Comparison of ENCODE assay signal across 2 cellular contexts in the genomic region with DNA sequence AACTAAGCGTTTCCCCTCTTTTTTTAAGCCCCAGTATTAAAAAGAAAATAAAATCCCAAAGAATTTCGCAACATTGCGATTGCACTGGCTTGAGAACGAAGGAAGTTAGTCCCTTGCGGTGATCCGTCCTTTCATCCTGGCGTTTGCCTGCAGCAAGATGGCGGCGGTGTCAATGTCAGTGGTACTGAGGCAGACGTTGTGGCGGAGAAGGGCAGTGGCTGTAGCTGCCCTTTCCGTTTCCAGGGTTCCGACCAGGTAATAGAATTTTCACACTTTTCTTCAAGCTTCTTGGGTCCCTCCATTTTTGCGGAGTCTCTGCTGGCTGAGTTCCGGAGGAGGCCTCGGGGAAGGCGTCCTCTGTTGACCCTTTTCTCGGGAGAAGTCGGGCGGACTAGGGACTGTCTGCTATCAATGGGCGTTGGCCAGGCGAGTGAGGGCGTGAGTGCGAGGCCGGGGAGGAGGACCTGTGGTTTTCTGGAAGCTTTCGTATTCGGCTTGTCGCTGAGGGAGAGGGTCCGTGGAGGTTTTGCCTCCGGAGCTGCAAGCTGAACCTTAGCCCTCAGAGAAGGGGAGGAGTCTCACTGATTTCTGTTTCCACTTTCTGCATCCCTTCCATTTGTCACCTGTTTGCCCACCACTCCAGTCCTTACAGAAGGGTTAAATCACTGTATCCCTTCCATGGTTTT.
TF ChIP-seq lines count a peak whose summit lies in the region.

A gene (plus strand): TSS at position 134 of the 686 bp plus-strand sequence. CDS start 24 bp downstream, at position 158.

TF ChIP-seq in A549, 52 proteins besides CTCF, POLR2A, EP300 and RAD21 (continued from another document):
- peak; percentile 99 to 100 for TF ChIP-seq CEBPB (IDR thresholded peaks at IDR 0.05)
- no peak for TF ChIP-seq KDM1A (IDR thresholded peaks at IDR 0.05; ENCODE audit: low read depth)
- TF ChIP-seq, protein P1, sequence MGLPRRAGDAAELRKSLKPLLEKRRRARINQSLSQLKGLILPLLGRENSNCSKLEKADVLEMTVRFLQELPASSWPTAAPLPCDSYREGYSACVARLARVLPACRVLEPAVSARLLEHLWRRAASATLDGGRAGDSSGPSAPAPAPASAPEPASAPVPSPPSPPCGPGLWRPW (IDR thresholded peaks at IDR 0.05), result peak; percentile 70; the same call in 1 of the 2 replicates
- TF ChIP-seq, protein P2, sequence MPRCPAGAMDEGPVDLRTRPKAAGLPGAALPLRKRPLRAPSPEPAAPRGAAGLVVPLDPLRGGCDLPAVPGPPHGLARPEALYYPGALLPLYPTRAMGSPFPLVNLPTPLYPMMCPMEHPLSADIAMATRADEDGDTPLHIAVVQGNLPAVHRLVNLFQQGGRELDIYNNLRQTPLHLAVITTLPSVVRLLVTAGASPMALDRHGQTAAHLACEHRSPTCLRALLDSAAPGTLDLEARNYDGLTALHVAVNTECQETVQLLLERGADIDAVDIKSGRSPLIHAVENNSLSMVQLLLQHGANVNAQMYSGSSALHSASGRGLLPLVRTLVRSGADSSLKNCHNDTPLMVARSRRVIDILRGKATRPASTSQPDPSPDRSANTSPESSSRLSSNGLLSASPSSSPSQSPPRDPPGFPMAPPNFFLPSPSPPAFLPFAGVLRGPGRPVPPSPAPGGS (IDR thresholded peaks at IDR 0.05), result peak; percentile 65; the same call in 1 of the 3 replicates
- peak; percentile 67 for TF ChIP-seq PHF8 (IDR thresholded peaks at IDR 0.05; ENCODE audit: borderline replicate concordance, low read depth)
- TF ChIP-seq JUN (IDR thresholded peaks at IDR 0.05), result peak; percentile 51 to 82; a peak in 3 of 5 replicates
- no peak for TF ChIP-seq HOXB13 (CRISPR knock-in tag; IDR thresholded peaks at IDR 0.05; ENCODE audit: low read depth)
- peak; percentile 4; the same call in 1 of the 3 replicates for TF ChIP-seq SMC3 (IDR thresholded peaks at IDR 0.05)
- TF ChIP-seq, protein P3, sequence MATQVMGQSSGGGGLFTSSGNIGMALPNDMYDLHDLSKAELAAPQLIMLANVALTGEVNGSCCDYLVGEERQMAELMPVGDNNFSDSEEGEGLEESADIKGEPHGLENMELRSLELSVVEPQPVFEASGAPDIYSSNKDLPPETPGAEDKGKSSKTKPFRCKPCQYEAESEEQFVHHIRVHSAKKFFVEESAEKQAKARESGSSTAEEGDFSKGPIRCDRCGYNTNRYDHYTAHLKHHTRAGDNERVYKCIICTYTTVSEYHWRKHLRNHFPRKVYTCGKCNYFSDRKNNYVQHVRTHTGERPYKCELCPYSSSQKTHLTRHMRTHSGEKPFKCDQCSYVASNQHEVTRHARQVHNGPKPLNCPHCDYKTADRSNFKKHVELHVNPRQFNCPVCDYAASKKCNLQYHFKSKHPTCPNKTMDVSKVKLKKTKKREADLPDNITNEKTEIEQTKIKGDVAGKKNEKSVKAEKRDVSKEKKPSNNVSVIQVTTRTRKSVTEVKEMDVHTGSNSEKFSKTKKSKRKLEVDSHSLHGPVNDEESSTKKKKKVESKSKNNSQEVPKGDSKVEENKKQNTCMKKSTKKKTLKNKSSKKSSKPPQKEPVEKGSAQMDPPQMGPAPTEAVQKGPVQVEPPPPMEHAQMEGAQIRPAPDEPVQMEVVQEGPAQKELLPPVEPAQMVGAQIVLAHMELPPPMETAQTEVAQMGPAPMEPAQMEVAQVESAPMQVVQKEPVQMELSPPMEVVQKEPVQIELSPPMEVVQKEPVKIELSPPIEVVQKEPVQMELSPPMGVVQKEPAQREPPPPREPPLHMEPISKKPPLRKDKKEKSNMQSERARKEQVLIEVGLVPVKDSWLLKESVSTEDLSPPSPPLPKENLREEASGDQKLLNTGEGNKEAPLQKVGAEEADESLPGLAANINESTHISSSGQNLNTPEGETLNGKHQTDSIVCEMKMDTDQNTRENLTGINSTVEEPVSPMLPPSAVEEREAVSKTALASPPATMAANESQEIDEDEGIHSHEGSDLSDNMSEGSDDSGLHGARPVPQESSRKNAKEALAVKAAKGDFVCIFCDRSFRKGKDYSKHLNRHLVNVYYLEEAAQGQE (IDR thresholded peaks at IDR 0.05), result peak; percentile 21; the same call in 1 of the 2 replicates
TF ChIP-seq in A549: peak in this region for 10.

TF ChIP-seq in WTC11, 78 proteins besides CTCF, POLR2A, EP300 and RAD21 (continued from another document and continues in another):
- TF ChIP-seq, protein P4, sequence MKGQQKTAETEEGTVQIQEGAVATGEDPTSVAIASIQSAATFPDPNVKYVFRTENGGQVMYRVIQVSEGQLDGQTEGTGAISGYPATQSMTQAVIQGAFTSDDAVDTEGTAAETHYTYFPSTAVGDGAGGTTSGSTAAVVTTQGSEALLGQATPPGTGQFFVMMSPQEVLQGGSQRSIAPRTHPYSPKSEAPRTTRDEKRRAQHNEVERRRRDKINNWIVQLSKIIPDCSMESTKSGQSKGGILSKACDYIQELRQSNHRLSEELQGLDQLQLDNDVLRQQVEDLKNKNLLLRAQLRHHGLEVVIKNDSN (CRISPR knock-in tag; IDR thresholded peaks at IDR 0.05), result 0 out of 2 replicates have a peak, but pooled peaks have one; percentile 25
- TF ChIP-seq, protein P5, sequence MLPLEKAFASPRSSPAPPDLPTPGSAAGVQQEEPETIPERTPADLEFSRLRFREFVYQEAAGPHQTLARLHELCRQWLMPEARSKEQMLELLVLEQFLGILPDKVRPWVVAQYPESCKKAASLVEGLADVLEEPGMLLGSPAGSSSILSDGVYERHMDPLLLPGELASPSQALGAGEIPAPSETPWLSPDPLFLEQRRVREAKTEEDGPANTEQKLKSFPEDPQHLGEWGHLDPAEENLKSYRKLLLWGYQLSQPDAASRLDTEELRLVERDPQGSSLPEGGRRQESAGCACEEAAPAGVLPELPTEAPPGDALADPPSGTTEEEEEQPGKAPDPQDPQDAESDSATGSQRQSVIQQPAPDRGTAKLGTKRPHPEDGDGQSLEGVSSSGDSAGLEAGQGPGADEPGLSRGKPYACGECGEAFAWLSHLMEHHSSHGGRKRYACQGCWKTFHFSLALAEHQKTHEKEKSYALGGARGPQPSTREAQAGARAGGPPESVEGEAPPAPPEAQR (CRISPR knock-in tag; IDR thresholded peaks at IDR 0.05), result no peak
- TF ChIP-seq, protein P6, sequence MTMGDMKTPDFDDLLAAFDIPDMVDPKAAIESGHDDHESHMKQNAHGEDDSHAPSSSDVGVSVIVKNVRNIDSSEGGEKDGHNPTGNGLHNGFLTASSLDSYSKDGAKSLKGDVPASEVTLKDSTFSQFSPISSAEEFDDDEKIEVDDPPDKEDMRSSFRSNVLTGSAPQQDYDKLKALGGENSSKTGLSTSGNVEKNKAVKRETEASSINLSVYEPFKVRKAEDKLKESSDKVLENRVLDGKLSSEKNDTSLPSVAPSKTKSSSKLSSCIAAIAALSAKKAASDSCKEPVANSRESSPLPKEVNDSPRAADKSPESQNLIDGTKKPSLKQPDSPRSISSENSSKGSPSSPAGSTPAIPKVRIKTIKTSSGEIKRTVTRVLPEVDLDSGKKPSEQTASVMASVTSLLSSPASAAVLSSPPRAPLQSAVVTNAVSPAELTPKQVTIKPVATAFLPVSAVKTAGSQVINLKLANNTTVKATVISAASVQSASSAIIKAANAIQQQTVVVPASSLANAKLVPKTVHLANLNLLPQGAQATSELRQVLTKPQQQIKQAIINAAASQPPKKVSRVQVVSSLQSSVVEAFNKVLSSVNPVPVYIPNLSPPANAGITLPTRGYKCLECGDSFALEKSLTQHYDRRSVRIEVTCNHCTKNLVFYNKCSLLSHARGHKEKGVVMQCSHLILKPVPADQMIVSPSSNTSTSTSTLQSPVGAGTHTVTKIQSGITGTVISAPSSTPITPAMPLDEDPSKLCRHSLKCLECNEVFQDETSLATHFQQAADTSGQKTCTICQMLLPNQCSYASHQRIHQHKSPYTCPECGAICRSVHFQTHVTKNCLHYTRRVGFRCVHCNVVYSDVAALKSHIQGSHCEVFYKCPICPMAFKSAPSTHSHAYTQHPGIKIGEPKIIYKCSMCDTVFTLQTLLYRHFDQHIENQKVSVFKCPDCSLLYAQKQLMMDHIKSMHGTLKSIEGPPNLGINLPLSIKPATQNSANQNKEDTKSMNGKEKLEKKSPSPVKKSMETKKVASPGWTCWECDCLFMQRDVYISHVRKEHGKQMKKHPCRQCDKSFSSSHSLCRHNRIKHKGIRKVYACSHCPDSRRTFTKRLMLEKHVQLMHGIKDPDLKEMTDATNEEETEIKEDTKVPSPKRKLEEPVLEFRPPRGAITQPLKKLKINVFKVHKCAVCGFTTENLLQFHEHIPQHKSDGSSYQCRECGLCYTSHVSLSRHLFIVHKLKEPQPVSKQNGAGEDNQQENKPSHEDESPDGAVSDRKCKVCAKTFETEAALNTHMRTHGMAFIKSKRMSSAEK (CRISPR knock-in tag; IDR thresholded peaks at IDR 0.05; ENCODE audit: borderline replicate concordance), result no peak
- TF ChIP-seq, protein P7, sequence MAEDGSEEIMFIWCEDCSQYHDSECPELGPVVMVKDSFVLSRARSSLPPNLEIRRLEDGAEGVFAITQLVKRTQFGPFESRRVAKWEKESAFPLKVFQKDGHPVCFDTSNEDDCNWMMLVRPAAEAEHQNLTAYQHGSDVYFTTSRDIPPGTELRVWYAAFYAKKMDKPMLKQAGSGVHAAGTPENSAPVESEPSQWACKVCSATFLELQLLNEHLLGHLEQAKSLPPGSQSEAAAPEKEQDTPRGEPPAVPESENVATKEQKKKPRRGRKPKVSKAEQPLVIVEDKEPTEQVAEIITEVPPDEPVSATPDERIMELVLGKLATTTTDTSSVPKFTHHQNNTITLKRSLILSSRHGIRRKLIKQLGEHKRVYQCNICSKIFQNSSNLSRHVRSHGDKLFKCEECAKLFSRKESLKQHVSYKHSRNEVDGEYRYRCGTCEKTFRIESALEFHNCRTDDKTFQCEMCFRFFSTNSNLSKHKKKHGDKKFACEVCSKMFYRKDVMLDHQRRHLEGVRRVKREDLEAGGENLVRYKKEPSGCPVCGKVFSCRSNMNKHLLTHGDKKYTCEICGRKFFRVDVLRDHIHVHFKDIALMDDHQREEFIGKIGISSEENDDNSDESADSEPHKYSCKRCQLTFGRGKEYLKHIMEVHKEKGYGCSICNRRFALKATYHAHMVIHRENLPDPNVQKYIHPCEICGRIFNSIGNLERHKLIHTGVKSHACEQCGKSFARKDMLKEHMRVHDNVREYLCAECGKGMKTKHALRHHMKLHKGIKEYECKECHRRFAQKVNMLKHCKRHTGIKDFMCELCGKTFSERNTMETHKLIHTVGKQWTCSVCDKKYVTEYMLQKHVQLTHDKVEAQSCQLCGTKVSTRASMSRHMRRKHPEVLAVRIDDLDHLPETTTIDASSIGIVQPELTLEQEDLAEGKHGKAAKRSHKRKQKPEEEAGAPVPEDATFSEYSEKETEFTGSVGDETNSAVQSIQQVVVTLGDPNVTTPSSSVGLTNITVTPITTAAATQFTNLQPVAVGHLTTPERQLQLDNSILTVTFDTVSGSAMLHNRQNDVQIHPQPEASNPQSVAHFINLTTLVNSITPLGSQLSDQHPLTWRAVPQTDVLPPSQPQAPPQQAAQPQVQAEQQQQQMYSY (CRISPR knock-in tag; IDR thresholded peaks at IDR 0.05), result no peak
- TF ChIP-seq NR3C1 (CRISPR knock-in tag; conservative IDR thresholded peaks at IDR 0.05; ENCODE audit: low read depth) (no peak), NR1H2 (CRISPR knock-in tag; IDR thresholded peaks at IDR 0.05) (no peak), SOX15 (CRISPR knock-in tag; IDR thresholded peaks at IDR 0.05) (no peak), RELA (CRISPR knock-in tag; IDR thresholded peaks at IDR 0.05; ENCODE audit: borderline replicate concordance) (no peak), GTF2I (CRISPR knock-in tag; conservative IDR thresholded peaks at IDR 0.05) (no peak), JAZF1 (CRISPR knock-in tag; IDR thresholded peaks at IDR 0.05) (no peak)
- TF ChIP-seq, protein P8, sequence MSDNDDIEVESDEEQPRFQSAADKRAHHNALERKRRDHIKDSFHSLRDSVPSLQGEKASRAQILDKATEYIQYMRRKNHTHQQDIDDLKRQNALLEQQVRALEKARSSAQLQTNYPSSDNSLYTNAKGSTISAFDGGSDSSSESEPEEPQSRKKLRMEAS (CRISPR knock-in tag; IDR thresholded peaks at IDR 0.05), result 0 out of 2 replicates have a peak, but pooled peaks have one; percentile 37
- TF ChIP-seq, protein P9, sequence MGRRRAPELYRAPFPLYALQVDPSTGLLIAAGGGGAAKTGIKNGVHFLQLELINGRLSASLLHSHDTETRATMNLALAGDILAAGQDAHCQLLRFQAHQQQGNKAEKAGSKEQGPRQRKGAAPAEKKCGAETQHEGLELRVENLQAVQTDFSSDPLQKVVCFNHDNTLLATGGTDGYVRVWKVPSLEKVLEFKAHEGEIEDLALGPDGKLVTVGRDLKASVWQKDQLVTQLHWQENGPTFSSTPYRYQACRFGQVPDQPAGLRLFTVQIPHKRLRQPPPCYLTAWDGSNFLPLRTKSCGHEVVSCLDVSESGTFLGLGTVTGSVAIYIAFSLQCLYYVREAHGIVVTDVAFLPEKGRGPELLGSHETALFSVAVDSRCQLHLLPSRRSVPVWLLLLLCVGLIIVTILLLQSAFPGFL (CRISPR knock-in tag; IDR thresholded peaks at IDR 0.05; ENCODE audit: borderline replicate concordance), result no peak
- TF ChIP-seq, protein P10, sequence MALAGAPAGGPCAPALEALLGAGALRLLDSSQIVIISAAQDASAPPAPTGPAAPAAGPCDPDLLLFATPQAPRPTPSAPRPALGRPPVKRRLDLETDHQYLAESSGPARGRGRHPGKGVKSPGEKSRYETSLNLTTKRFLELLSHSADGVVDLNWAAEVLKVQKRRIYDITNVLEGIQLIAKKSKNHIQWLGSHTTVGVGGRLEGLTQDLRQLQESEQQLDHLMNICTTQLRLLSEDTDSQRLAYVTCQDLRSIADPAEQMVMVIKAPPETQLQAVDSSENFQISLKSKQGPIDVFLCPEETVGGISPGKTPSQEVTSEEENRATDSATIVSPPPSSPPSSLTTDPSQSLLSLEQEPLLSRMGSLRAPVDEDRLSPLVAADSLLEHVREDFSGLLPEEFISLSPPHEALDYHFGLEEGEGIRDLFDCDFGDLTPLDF (CRISPR knock-in tag; IDR thresholded peaks at IDR 0.05), result no peak
- TF ChIP-seq, protein P11, sequence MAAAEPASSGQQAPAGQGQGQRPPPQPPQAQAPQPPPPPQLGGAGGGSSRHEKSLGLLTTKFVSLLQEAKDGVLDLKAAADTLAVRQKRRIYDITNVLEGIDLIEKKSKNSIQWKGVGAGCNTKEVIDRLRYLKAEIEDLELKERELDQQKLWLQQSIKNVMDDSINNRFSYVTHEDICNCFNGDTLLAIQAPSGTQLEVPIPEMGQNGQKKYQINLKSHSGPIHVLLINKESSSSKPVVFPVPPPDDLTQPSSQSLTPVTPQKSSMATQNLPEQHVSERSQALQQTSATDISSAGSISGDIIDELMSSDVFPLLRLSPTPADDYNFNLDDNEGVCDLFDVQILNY (CRISPR knock-in tag; IDR thresholded peaks at IDR 0.05), result no peak
- TF ChIP-seq, protein P12, sequence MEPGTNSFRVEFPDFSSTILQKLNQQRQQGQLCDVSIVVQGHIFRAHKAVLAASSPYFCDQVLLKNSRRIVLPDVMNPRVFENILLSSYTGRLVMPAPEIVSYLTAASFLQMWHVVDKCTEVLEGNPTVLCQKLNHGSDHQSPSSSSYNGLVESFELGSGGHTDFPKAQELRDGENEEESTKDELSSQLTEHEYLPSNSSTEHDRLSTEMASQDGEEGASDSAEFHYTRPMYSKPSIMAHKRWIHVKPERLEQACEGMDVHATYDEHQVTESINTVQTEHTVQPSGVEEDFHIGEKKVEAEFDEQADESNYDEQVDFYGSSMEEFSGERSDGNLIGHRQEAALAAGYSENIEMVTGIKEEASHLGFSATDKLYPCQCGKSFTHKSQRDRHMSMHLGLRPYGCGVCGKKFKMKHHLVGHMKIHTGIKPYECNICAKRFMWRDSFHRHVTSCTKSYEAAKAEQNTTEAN (CRISPR knock-in tag; IDR thresholded peaks at IDR 0.05), result peak; percentile 47; the same call in 1 of the 2 replicates
